Comparison of ENCODE assay signal across 8 cellular contexts in the genomic region with DNA sequence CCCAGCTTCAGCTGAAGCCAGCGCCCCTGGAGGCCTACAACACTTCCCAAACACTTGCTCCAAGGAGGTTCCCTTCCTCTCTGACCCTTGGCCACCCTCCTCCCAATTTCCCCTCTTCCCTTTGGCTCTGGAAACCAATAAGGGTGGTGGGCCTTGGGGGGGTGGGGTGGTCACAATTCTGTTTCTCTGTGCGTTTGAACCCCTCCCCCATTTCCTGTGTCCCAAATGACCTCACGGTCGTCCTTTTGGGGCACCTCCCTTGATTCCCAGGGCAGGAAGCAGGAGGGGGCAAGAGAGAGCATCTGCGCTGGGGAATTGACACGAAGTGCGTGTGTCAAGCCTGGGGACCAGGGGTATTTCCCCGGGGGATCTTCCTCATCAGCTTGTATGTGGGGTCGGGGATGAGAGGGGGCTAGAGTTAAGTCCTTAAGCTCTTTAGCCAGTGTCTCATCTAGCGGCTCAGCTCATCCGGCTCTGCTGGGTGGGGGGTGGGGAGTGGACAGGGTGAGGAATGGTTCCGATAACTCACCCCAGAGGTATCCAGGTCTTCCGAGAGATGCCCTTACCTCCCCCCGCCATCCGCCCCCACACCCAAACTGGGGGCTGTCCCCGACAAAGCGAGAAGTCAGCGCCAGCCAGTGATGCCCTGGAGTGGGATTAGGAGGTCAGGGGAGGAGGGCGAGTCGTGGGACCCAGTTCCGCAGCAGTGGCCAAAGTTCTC. TPM values are rescaled to one million over a fixed set of nuclear protein-coding genes. Genes with fewer than 3 reads are reported as not detected.
DNase-seq lines count a peak whose midpoint lies in the region; ATAC-seq and TF ChIP-seq lines count a peak whose summit lies in the region.

No MANE protein-coding gene starts in this region.

- H3K27ac ChIP-seq in testis: peak overlapping the region in 1 of 2 donors; percentile 66

- intact Hi-C loops in activated CD4-positive, alpha-beta memory T cell treated with anti-CD3 and anti-CD28 coated beads for 36 hours (cut with micrococcal nuclease): loop anchor here (2.0 to 5.0 kb wide), 3 partner anchors 75 to 359 kb away; a partner anchor contains a TSS
- intact Hi-C loops in testis (cut with DNase I; ENCODE audit: low total_unique reads): loop anchor here (10.0 kb wide), 2 partner anchors 73 to 87 kb away; a partner anchor contains a TSS

- H3K9me3 Mint-ChIP-seq in T-helper 1 cell treated with Interleukin-12 subunit alpha and Interleukin-12 subunit beta and Interleukin-4 antibody, amounts not matched to agents 30 μg/mL and 1 μg/mL, for 36 hours: no peaks in the 10 kb centered on the region
- no peaks in the 10 kb centered on the region for H3K9me3 Mint-ChIP-seq in activated CD4-positive, alpha-beta memory T cell treated with anti-CD3 and anti-CD28 coated beads for 36 hours
- H3K9me3 Mint-ChIP-seq in immature natural killer cell: peaks cover 0 to 2% (median 0%) of the 10 kb centered on the region in 6 donors

- ATAC-seq in GM18909 (IDR thresholded peaks at IDR 0.05; ENCODE audit: poor library complexity, unreplicated experiment): no peak

- H3K27me3 Mint-ChIP-seq in T-helper 1 cell treated with Interleukin-12 subunit alpha and Interleukin-12 subunit beta and Interleukin-4 antibody, amounts not matched to agents 30 μg/mL and 1 μg/mL, for 36 hours (ENCODE audit: low read depth): peaks cover 55% of the 10 kb centered on the region
- H3K27me3 Mint-ChIP-seq in activated CD4-positive, alpha-beta memory T cell treated with anti-CD3 and anti-CD28 coated beads for 36 hours: peaks cover 43% of the 10 kb centered on the region
- H3K27me3 Mint-ChIP-seq in immature natural killer cell (ENCODE audit: low read depth in 3 of 3): peaks cover 12 to 34% (median 31%) of the 10 kb centered on the region in 3 donors

- no peak for TF ChIP-seq POLR2A in testis (IDR thresholded peaks at IDR 0.05)

- no peaks in the 10 kb centered on the region for H3K36me3 ChIP-seq in testis (ENCODE audit: low read depth, missing control alignments)

- DNase-seq in T-helper 1 cell: no peak
- no peak for DNase-seq in activated CD4-positive, alpha-beta memory T cell treated with anti-CD3 and anti-CD28 coated beads for 36 hours
- DNase-seq in immature natural killer cell: no peak
- DNase-seq in testis: no peak
- DNase-seq in NCI-H1436 treated with DMSO at 0.1 percent for 48 hours (lab: John Stamatoyannopoulos, UW): no peak
- no peak for DNase-seq in HUDEP-2 (lab: John Stamatoyannopoulos, UW; ENCODE audit: unreplicated experiment in 76 of 76)

- WGBS in testis, 2 donors: 12 to 19% methylated on average over 8 to 21 of the region's 21 CpGs

- peaks cover 11% of the 10 kb centered on the region for H3K4me1 Mint-ChIP-seq in T-helper 1 cell treated with Interleukin-12 subunit alpha and Interleukin-12 subunit beta and Interleukin-4 antibody, amounts not matched to agents 30 μg/mL and 1 μg/mL, for 36 hours (ENCODE audit: low read depth)
- H3K4me1 Mint-ChIP-seq in activated CD4-positive, alpha-beta memory T cell treated with anti-CD3 and anti-CD28 coated beads for 36 hours (ENCODE audit: low read depth): peaks cover 19% of the 10 kb centered on the region
- peaks cover 28 to 29% of the 10 kb centered on the region in 2 donors for H3K4me1 Mint-ChIP-seq in immature natural killer cell

- H3K4me3 ChIP-seq in testis: peak overlapping the region; percentile 10 to 43

- H3K4me3 Mint-ChIP-seq in T-helper 1 cell treated with Interleukin-12 subunit alpha and Interleukin-12 subunit beta and Interleukin-4 antibody, amounts not matched to agents 30 μg/mL and 1 μg/mL, for 36 hours: peak overlapping the region; percentile 28
- H3K4me3 Mint-ChIP-seq in activated CD4-positive, alpha-beta memory T cell treated with anti-CD3 and anti-CD28 coated beads for 36 hours: peak overlapping the region; percentile 57
- H3K4me3 Mint-ChIP-seq in immature natural killer cell: peak overlapping the region; percentile 35 to 67 (median 53)

- H3K27me3 ChIP-seq in testis: no peaks in the 10 kb centered on the region

- H3K4me1 ChIP-seq in testis: peaks cover 22% of the 10 kb centered on the region

- H3K9me3 ChIP-seq in testis: no peaks in the 10 kb centered on the region

- no peak overlapping the region for H3K27ac Mint-ChIP-seq in T-helper 1 cell treated with Interleukin-12 subunit alpha and Interleukin-12 subunit beta and Interleukin-4 antibody, amounts not matched to agents 30 μg/mL and 1 μg/mL, for 36 hours
- H3K27ac Mint-ChIP-seq in activated CD4-positive, alpha-beta memory T cell treated with anti-CD3 and anti-CD28 coated beads for 36 hours: no peak overlapping the region
- H3K27ac Mint-ChIP-seq in immature natural killer cell: no peak overlapping the region

- POLR2A ChIA-PET in activated CD4-positive, alpha-beta memory T cell treated with anti-CD3 and anti-CD28 coated beads for 36 hours (lab: Charles Lee): interaction anchor here (0.6 kb wide), 3 partner anchors 13 to 136 kb away, joined by 3 to 5 read pairs (median 4); no protein-coding TSS in a partner anchor

- TF ChIP-seq CTCF in testis (IDR thresholded peaks at IDR 0.05): no peak

- CTCF ChIA-PET in activated CD4-positive, alpha-beta memory T cell treated with anti-CD3 and anti-CD28 coated beads for 36 hours (lab: Charles Lee): interaction anchor here (0.7 to 9.3 kb wide), 8 partner anchors 12 to 142 kb away, joined by 3 to 107 read pairs (median 36); a partner anchor contains a TSS

- peaks cover 4% of the 10 kb centered on the region for H3K36me3 Mint-ChIP-seq in T-helper 1 cell treated with Interleukin-12 subunit alpha and Interleukin-12 subunit beta and Interleukin-4 antibody, amounts not matched to agents 30 μg/mL and 1 μg/mL, for 36 hours (ENCODE audit: low read depth)
- H3K36me3 Mint-ChIP-seq in activated CD4-positive, alpha-beta memory T cell treated with anti-CD3 and anti-CD28 coated beads for 36 hours: peaks cover 2% of the 10 kb centered on the region
- H3K36me3 Mint-ChIP-seq in immature natural killer cell: peaks cover 8 to 12% (median 10%) of the 10 kb centered on the region in 3 donors

RNA-seq across cellular contexts. Expression of a gene that starts 0.6 kb away (rescaled TPM):
- under 1 TPM; 0.64 to 0.75 TPM for total RNA-seq in activated CD4-positive, alpha-beta memory T cell treated with anti-CD3 and anti-CD28 coated beads for 36 hours
- 1 to 10 TPM in 1 of 3 donors, under 1 TPM in 1, not detected in 1; 0.30 to 4.3 TPM for polyA plus RNA-seq in immature natural killer cell
- 10 to 100 TPM in 1 of 2 donors, 1 to 10 TPM in 1; 6.0 to 10.6 TPM for total RNA-seq in testis
- polyA plus RNA-seq in testis (ENCODE audit: insufficient read depth, low read depth, low replicate concordance): 15.8 TPM

RNA-seq across cellular contexts. Expression of a gene that starts 9.4 kb away (rescaled TPM):
- under 1 TPM; 0.31 to 0.34 TPM for total RNA-seq in activated CD4-positive, alpha-beta memory T cell treated with anti-CD3 and anti-CD28 coated beads for 36 hours
- polyA plus RNA-seq in immature natural killer cell (not detected), testis (ENCODE audit: insufficient read depth, low read depth, low replicate concordance) (4.4 TPM)
- 1 to 10 TPM in 1 of 2 donors, under 1 TPM in 1; 0.74 to 1.3 TPM for total RNA-seq in testis

RNA-seq across cellular contexts. Expression of a gene that starts 21.7 kb away (rescaled TPM):
- total RNA-seq in activated CD4-positive, alpha-beta memory T cell treated with anti-CD3 and anti-CD28 coated beads for 36 hours: 10 to 100 TPM; 15.3 to 17.0 TPM
- 10 to 100 TPM in 1 of 3 donors, 1 to 10 TPM in 1, under 1 TPM in 1; 0.82 to 11.6 (median 3.0) TPM for polyA plus RNA-seq in immature natural killer cell
- total RNA-seq in testis: 1 to 10 TPM; 3.0 to 5.5 TPM
- polyA plus RNA-seq in testis (ENCODE audit: insufficient read depth, low read depth, low replicate concordance): 10.4 TPM

RNA-seq across cellular contexts. Expression of a gene that starts 38.7 kb away (rescaled TPM):
- total RNA-seq in activated CD4-positive, alpha-beta memory T cell treated with anti-CD3 and anti-CD28 coated beads for 36 hours: 1 to 10 TPM; 6.1 to 6.4 TPM
- polyA plus RNA-seq in immature natural killer cell (1 to 10 TPM; 2.8 to 7.2 (median 5.7) TPM), testis (ENCODE audit: insufficient read depth, low read depth, low replicate concordance) (7.4 TPM)
- 10 to 100 TPM; 11.3 to 19.1 TPM for total RNA-seq in testis

Comparison
In these comparisons a context has a peak if more than half of its experiments do, and no peak if none do; other contexts are left out.
1. RNA of a gene that starts 0.6 kb away (total RNA-seq): 6.0 to 10.6 TPM in testis; 0.64 to 0.75 TPM in activated CD4-positive, alpha-beta memory T cell treated with anti-CD3 and anti-CD28 coated beads for 36 hours; every median in the first group is over 4 times any median in the second.
2. Peak in every context shown above with its lines, with median percentiles within 50 percentile points of each other: H3K4me3 Mint-ChIP-seq.